Comparison of ENCODE assay signal across 8 cellular contexts in the genomic region with DNA sequence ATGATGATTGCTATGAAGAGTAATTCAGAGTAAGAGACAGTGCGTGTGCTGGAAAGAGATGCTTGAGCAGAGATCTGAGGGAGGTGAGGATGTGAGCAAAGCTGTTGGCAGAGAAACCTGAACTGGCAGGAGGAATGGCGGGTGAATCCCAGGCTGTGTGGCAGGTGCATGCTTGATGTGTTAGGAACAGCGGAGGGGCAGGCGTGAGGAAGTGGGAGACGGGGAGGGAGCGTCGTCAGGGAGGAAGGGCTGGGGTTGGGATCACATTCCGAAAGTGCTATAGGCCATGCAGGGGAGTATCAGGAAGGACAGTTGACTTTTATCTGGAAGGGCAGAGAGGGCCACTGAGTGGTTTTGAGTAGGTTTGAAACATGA. TPM values are rescaled to one million over a fixed set of nuclear protein-coding genes. Genes with fewer than 3 reads are reported as not detected.
"Had no signal": no experiment of that assay in that cellular context is flagged by ENCODE, and none has a peak within 500 bp of the region (broad histone marks: within the 10 kb centered on the region; RNA-seq: fewer than 3 reads in every experiment).

No MANE protein-coding gene starts in this region.

- H3K4me1 ChIP-seq: HAP-1 had no signal

- H3K27ac ChIP-seq: HL-60 had no signal

- H3K36me3 ChIP-seq: HAP-1 had no signal

- ATAC-seq: GM23338, HCT116, HepG2 had no signal

- FAIRE-seq: HepG2 had no signal

- H3K9me3 ChIP-seq: HAP-1 had no signal

- H3K4me2 ChIP-seq: GM23338 had no signal

- H2AFZ ChIP-seq: GM23338 had no signal

- DNase-seq: H7, HFFc6 had no signal

- H3K4me3 ChIP-seq: GM23338, HAP-1 had no signal

RNA-seq across cellular contexts. Expression of gene GABRA5, which starts 8.6 kb away (rescaled TPM):
- total RNA-seq: HepG2 had no signal
- polyA plus RNA-seq: HepG2, IgD-negative memory B cell had no signal
